26 cellular contexts compared by ENCODE assay signal in the genomic region with DNA sequence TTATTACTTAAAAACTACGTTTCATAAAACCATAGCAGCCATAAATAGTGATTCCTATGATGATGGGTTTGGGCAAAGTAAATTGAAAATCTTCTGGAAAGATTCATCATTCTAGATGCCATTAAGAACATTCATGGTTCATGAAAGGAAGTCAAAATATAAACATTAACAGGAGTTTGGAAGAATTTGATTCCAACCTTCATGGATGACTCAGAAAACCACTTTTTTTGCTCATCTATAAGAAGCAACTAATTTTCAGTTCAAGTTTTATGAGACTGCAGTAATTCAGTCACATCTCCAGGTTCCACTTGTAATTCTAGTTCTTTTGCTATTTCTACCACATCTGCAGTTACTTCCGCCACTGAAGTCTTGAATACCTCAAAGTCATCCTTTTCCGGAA.
"Had no signal": no experiment of that assay in that cellular context is flagged by ENCODE, and none has a peak within 500 bp of the region (broad histone marks: within the 10 kb centered on the region; RNA-seq: fewer than 3 reads in every experiment).

No MANE protein-coding gene starts in this region.

- H3K36me3 Mint-ChIP-seq: activated CD4-positive, alpha-beta memory T cell treated with anti-CD3 and anti-CD28 coated beads for 36 hours; activated naive CD4-positive, alpha-beta T cell treated with anti-CD3 and anti-CD28 coated beads, Interleukin-2, amount 10 ng/mL, durations not matched to agents 7 days and 5 days; naive thymus-derived CD4-positive, alpha-beta T cell; stimulated activated effector memory CD8-positive, alpha-beta T cell treated with anti-CD3 and anti-CD28 coated beads, Interleukin-12 subunit alpha, Interleukin-12 subunit beta, amount 100 ng/mL, for 72 hours had no signal

- FAIRE-seq: kidney, small intestine had no signal

- DNase-seq: activated CD4-positive, alpha-beta memory T cell treated with anti-CD3 and anti-CD28 coated beads for 36 hours; activated CD4-positive, alpha-beta T cell treated with anti-CD3 and anti-CD28 coated beads for 48 hours; activated CD4-positive, CD25-positive, alpha-beta regulatory T cell; activated effector memory CD4-positive, alpha-beta T cell treated with Interleukin-2 at 50 U/mL for 16 hours; activated naive CD4-positive, alpha-beta T cell treated with anti-CD3 and anti-CD28 coated beads, Interleukin-2, amount 10 ng/mL, durations not matched to agents 7 days and 5 days; activated naive CD8-positive, alpha-beta T cell treated with anti-CD3 and anti-CD28 coated beads, Interleukin-2, amount 50 U/mL, for 24 hours; activated T-cell treated with anti-CD3 and anti-CD28 coated beads, Interleukin-2, amount 50 U/mL, for 72 hours; anterior cingulate cortex; central memory CD4-positive, alpha-beta T cell; effector memory CD4-positive, alpha-beta T cell; heart left ventricle; kidney; lower lobe of right lung; naive thymus-derived CD4-positive, alpha-beta T cell; posterior cingulate gyrus; small intestine; stimulated activated CD4-positive, alpha-beta T cell treated with anti-CD3 and anti-CD28 coated beads, Interleukin-2, amount 100 ng/mL, for 24 hours; stomach; T-helper 9 cell; transverse colon; uterus had no signal

- H3K9me3 ChIP-seq: esophagus muscularis mucosa, lower lobe of right lung, transverse colon, uterus had no signal

- ATAC-seq: activated naive CD8-positive, alpha-beta T cell treated with anti-CD3 and anti-CD28 coated beads, Interleukin-2, amount 50 U/mL, for 24 hours; activated T-cell treated with anti-CD3 and anti-CD28 coated beads, Interleukin-2, amount 50 U/mL, for 72 hours; heart left ventricle; left lobe of liver; lower lobe of right lung; naive thymus-derived CD4-positive, alpha-beta T cell; sciatic nerve; stimulated activated effector memory CD8-positive, alpha-beta T cell treated with anti-CD3 and anti-CD28 coated beads, Interleukin-12 subunit alpha, Interleukin-12 subunit beta, amount 100 ng/mL, for 72 hours had no signal

- H3K4me3 ChIP-seq: esophagus muscularis mucosa, heart left ventricle, lower lobe of right lung, stomach, transverse colon, uterus had no signal

- H3K36me3 ChIP-seq: esophagus muscularis mucosa, heart left ventricle, lower lobe of right lung, stomach, transverse colon, uterus had no signal

- H3K4me1 ChIP-seq: esophagus muscularis mucosa, heart left ventricle, lower lobe of right lung, stomach, transverse colon, uterus had no signal

- H3K27ac ChIP-seq: esophagus muscularis mucosa, heart left ventricle, lower lobe of right lung, stomach, transverse colon, uterus had no signal

- H3K27ac Mint-ChIP-seq: activated CD4-positive, alpha-beta memory T cell treated with anti-CD3 and anti-CD28 coated beads for 36 hours; activated naive CD4-positive, alpha-beta T cell treated with anti-CD3 and anti-CD28 coated beads, Interleukin-2, amount 10 ng/mL, durations not matched to agents 7 days and 5 days; activated naive CD8-positive, alpha-beta T cell treated with anti-CD3 and anti-CD28 coated beads, Interleukin-2, amount 50 U/mL, for 24 hours; activated T-cell treated with anti-CD3 and anti-CD28 coated beads, Interleukin-2, amount 50 U/mL, for 72 hours; naive thymus-derived CD4-positive, alpha-beta T cell; stimulated activated effector memory CD8-positive, alpha-beta T cell treated with anti-CD3 and anti-CD28 coated beads, Interleukin-12 subunit alpha, Interleukin-12 subunit beta, amount 100 ng/mL, for 72 hours had no signal

- H3K4me3 Mint-ChIP-seq: activated CD4-positive, alpha-beta memory T cell treated with anti-CD3 and anti-CD28 coated beads for 36 hours; activated naive CD4-positive, alpha-beta T cell treated with anti-CD3 and anti-CD28 coated beads, Interleukin-2, amount 10 ng/mL, durations not matched to agents 7 days and 5 days; activated naive CD8-positive, alpha-beta T cell treated with anti-CD3 and anti-CD28 coated beads, Interleukin-2, amount 50 U/mL, for 24 hours; activated T-cell treated with anti-CD3 and anti-CD28 coated beads, Interleukin-2, amount 50 U/mL, for 72 hours; naive thymus-derived CD4-positive, alpha-beta T cell; neural crest cell; stimulated activated effector memory CD8-positive, alpha-beta T cell treated with anti-CD3 and anti-CD28 coated beads, Interleukin-12 subunit alpha, Interleukin-12 subunit beta, amount 100 ng/mL, for 72 hours had no signal

- H3K27me3 ChIP-seq: esophagus muscularis mucosa, heart left ventricle, stomach, transverse colon, uterus had no signal

- H3K9me3 Mint-ChIP-seq: activated CD4-positive, alpha-beta memory T cell treated with anti-CD3 and anti-CD28 coated beads for 36 hours; activated naive CD4-positive, alpha-beta T cell treated with anti-CD3 and anti-CD28 coated beads, Interleukin-2, amount 10 ng/mL, durations not matched to agents 7 days and 5 days; activated naive CD8-positive, alpha-beta T cell treated with anti-CD3 and anti-CD28 coated beads, Interleukin-2, amount 50 U/mL, for 24 hours; activated T-cell treated with anti-CD3 and anti-CD28 coated beads, Interleukin-2, amount 50 U/mL, for 72 hours; neural crest cell; stimulated activated effector memory CD8-positive, alpha-beta T cell treated with anti-CD3 and anti-CD28 coated beads, Interleukin-12 subunit alpha, Interleukin-12 subunit beta, amount 100 ng/mL, for 72 hours had no signal

- H3K4me1 Mint-ChIP-seq: activated naive CD4-positive, alpha-beta T cell treated with anti-CD3 and anti-CD28 coated beads, Interleukin-2, amount 10 ng/mL, durations not matched to agents 7 days and 5 days; activated naive CD8-positive, alpha-beta T cell treated with anti-CD3 and anti-CD28 coated beads, Interleukin-2, amount 50 U/mL, for 24 hours; naive thymus-derived CD4-positive, alpha-beta T cell; neural crest cell; stimulated activated effector memory CD8-positive, alpha-beta T cell treated with anti-CD3 and anti-CD28 coated beads, Interleukin-12 subunit alpha, Interleukin-12 subunit beta, amount 100 ng/mL, for 72 hours had no signal

- H3K27me3 Mint-ChIP-seq: activated naive CD4-positive, alpha-beta T cell treated with anti-CD3 and anti-CD28 coated beads, Interleukin-2, amount 10 ng/mL, durations not matched to agents 7 days and 5 days; activated naive CD8-positive, alpha-beta T cell treated with anti-CD3 and anti-CD28 coated beads, Interleukin-2, amount 50 U/mL, for 24 hours had no signal
